In the genomic region with DNA sequence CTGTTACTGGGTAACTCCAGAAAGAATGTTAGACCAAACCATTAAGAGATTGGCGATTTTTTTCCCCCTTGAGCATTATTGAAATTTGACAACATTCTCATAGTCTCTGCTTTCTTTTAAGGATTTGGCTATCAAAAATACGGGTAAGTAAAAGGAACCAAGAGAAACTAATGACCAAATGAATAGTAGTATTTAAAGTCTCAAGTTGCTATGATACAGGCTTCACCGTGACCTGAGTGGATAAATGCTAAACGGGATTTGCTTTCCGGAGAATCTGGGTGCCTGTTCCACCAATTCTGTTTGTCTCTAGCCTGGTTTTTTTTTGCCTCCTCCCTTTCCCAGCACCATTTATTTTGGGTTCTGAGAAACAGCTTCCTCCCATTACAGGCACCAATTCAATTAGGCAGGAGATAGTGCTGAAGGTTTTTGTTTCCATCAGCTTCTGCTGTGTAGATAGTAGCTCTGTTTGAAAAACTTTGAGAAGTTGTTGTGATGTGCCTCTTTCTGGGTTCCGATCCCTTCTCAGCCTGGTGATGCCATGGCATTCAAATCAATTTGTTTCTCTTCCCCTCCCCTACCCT, we compare ENCODE assay signal across 27 cellular contexts.
A peak's percentile ranks its signal among the peaks of the same experiment; 100 is the strongest.
DNase-seq lines count a peak whose midpoint lies in the region; ATAC-seq, FAIRE-seq and TF ChIP-seq lines count a peak whose summit lies in the region.
"Had no signal": no experiment of that assay in that cellular context is flagged by ENCODE, and none has a peak within 500 bp of the region (broad histone marks: within the 10 kb centered on the region; RNA-seq: fewer than 3 reads in every experiment).

No MANE protein-coding gene starts in this region.

- H3K27me3 Mint-ChIP-seq in brain, result no peaks in the 10 kb centered on the region
- peaks cover 1% of the 10 kb centered on the region for H3K27me3 Mint-ChIP-seq in activated T-helper 1 cell treated with anti-CD3 and anti-CD28 coated beads, Interleukin-12 subunit alpha, Interleukin-12 subunit beta, Interleukin-2, Interleukin-4 antibody, amounts not matched to agents 30 ng/mL and 10 ng/mL and 1 ng/mL, durations not matched to agents 14 hours and 24 hours and 36 hours (ENCODE audit: insufficient read depth)

- H3K4me1 ChIP-seq in gastrocnemius medialis, result peaks cover 41 to 54% of the 10 kb centered on the region in 2 donors

- DNase-seq in Ammon's horn (ENCODE audit: low spot score) (peak; percentile 60), gastrocnemius medialis (no peak), RCC 7860 (ENCODE audit: low spot score) (no peak), HTR-8/SVneo (ENCODE audit: insufficient read length, low spot score) (no peak)
- no peak for DNase-seq in stimulated activated effector memory CD8-positive, alpha-beta T cell treated with anti-CD3 and anti-CD28 coated beads, Interleukin-12 subunit alpha, Interleukin-12 subunit beta, amount 100 ng/mL, for 72 hours (ENCODE audit: low spot score in 2 of 2)
- DNase-seq in activated T-helper 1 cell treated with anti-CD3 and anti-CD28 coated beads, Interleukin-12 subunit alpha, Interleukin-12 subunit beta, Interleukin-2, Interleukin-4 antibody, amounts not matched to agents 30 ng/mL and 10 ng/mL and 1 ng/mL, durations not matched to agents 14 hours and 24 hours and 36 hours (ENCODE audit: low spot score), result no peak
- DNase-seq: activated B cell treated with CpG ODN at 0.5 μM for 24 hours; activated CD8-positive, alpha-beta memory T cell treated with anti-CD3 and anti-CD28 coated beads for 24 hours; DMS 273 treated with DMSO at 0.1 percent for 48 hours; effector CD4-positive, alpha-beta T cell; GF-D8; KG1; mucosa of descending colon; NCI-H1048; NCI-H2081; occipital lobe; SHP77; small intestine; stimulated activated CD4-positive, alpha-beta T cell treated with anti-CD3 and anti-CD28 coated beads, Interleukin-4, amount 100 ng/mL, for 1 hour; T-helper 2 cell had no signal

- H3K36me3 ChIP-seq in gastrocnemius medialis, result no peaks in the 10 kb centered on the region

- H3K36me3 Mint-ChIP-seq in brain, result no peaks in the 10 kb centered on the region
- H3K36me3 Mint-ChIP-seq in stimulated activated effector memory CD8-positive, alpha-beta T cell treated with anti-CD3 and anti-CD28 coated beads, Interleukin-12 subunit alpha, Interleukin-12 subunit beta, amount 100 ng/mL, for 72 hours, result no peaks in the 10 kb centered on the region
- H3K36me3 Mint-ChIP-seq in activated T-helper 1 cell treated with anti-CD3 and anti-CD28 coated beads, Interleukin-12 subunit alpha, Interleukin-12 subunit beta, Interleukin-2, Interleukin-4 antibody, amounts not matched to agents 30 ng/mL and 10 ng/mL and 1 ng/mL, durations not matched to agents 14 hours and 24 hours and 36 hours (ENCODE audit: low read depth), result no peaks in the 10 kb centered on the region

- in situ Hi-C loops in gastrocnemius medialis (cut with MboI; ENCODE audit: low sequenced_read_pairs in 4 of 4), result no loop called here

- peak overlapping the region in 1 of 4 donors; percentile 2 for H3K4me3 ChIP-seq in gastrocnemius medialis
- H3K4me3 ChIP-seq: A549, GM12878, mucosa of descending colon had no signal

- peaks cover 85% of the 10 kb centered on the region for H3K4me1 Mint-ChIP-seq in brain
- peaks cover 4% of the 10 kb centered on the region for H3K4me1 Mint-ChIP-seq in stimulated activated effector memory CD8-positive, alpha-beta T cell treated with anti-CD3 and anti-CD28 coated beads, Interleukin-12 subunit alpha, Interleukin-12 subunit beta, amount 100 ng/mL, for 72 hours
- H3K4me1 Mint-ChIP-seq in activated T-helper 1 cell treated with anti-CD3 and anti-CD28 coated beads, Interleukin-12 subunit alpha, Interleukin-12 subunit beta, Interleukin-2, Interleukin-4 antibody, amounts not matched to agents 30 ng/mL and 10 ng/mL and 1 ng/mL, durations not matched to agents 14 hours and 24 hours and 36 hours (ENCODE audit: low read depth), result no peaks in the 10 kb centered on the region
- H3K4me1 Mint-ChIP-seq: activated B cell treated with CpG ODN at 0.5 μM for 24 hours had no signal

- ATAC-seq in gastrocnemius medialis, result no peak
- no peak for ATAC-seq in stimulated activated effector memory CD8-positive, alpha-beta T cell treated with anti-CD3 and anti-CD28 coated beads, Interleukin-12 subunit alpha, Interleukin-12 subunit beta, amount 100 ng/mL, for 72 hours
- ATAC-seq: GM12878, mucosa of descending colon had no signal

- TF ChIP-seq CTCF in brain (conservative IDR thresholded peaks at IDR 0.05), result no peak
- TF ChIP-seq CTCF in gastrocnemius medialis (IDR thresholded peaks at IDR 0.05 in 4 of 5, conservative IDR thresholded peaks at IDR 0.05 in 1 of 5), result no peak

- H3K4me3 Mint-ChIP-seq in brain, result peak overlapping the region; percentile 32 to 69 (median 62)
- no peak overlapping the region for H3K4me3 Mint-ChIP-seq in stimulated activated effector memory CD8-positive, alpha-beta T cell treated with anti-CD3 and anti-CD28 coated beads, Interleukin-12 subunit alpha, Interleukin-12 subunit beta, amount 100 ng/mL, for 72 hours
- no peak overlapping the region for H3K4me3 Mint-ChIP-seq in activated T-helper 1 cell treated with anti-CD3 and anti-CD28 coated beads, Interleukin-12 subunit alpha, Interleukin-12 subunit beta, Interleukin-2, Interleukin-4 antibody, amounts not matched to agents 30 ng/mL and 10 ng/mL and 1 ng/mL, durations not matched to agents 14 hours and 24 hours and 36 hours
- H3K4me3 Mint-ChIP-seq: activated B cell treated with CpG ODN at 0.5 μM for 24 hours; activated naive CD8-positive, alpha-beta T cell had no signal

- H3K27me3 ChIP-seq in layer of hippocampus (ENCODE audit: control insufficient read depth, insufficient read depth, low read length) (no peaks in the 10 kb centered on the region), gastrocnemius medialis (no peaks in the 10 kb centered on the region)

- peak overlapping the region; percentile 65 to 91 (median 84) for H3K27ac Mint-ChIP-seq in brain
- H3K27ac Mint-ChIP-seq in stimulated activated effector memory CD8-positive, alpha-beta T cell treated with anti-CD3 and anti-CD28 coated beads, Interleukin-12 subunit alpha, Interleukin-12 subunit beta, amount 100 ng/mL, for 72 hours, result no peak overlapping the region
- no peak overlapping the region for H3K27ac Mint-ChIP-seq in activated T-helper 1 cell treated with anti-CD3 and anti-CD28 coated beads, Interleukin-12 subunit alpha, Interleukin-12 subunit beta, Interleukin-2, Interleukin-4 antibody, amounts not matched to agents 30 ng/mL and 10 ng/mL and 1 ng/mL, durations not matched to agents 14 hours and 24 hours and 36 hours
- H3K27ac Mint-ChIP-seq: activated B cell treated with CpG ODN at 0.5 μM for 24 hours; activated naive CD8-positive, alpha-beta T cell had no signal

- peaks cover 0 to 2% (median 0%) of the 10 kb centered on the region in 5 experiments for H3K9me3 Mint-ChIP-seq in brain
- no peaks in the 10 kb centered on the region for H3K9me3 Mint-ChIP-seq in stimulated activated effector memory CD8-positive, alpha-beta T cell treated with anti-CD3 and anti-CD28 coated beads, Interleukin-12 subunit alpha, Interleukin-12 subunit beta, amount 100 ng/mL, for 72 hours
- no peaks in the 10 kb centered on the region for H3K9me3 Mint-ChIP-seq in activated T-helper 1 cell treated with anti-CD3 and anti-CD28 coated beads, Interleukin-12 subunit alpha, Interleukin-12 subunit beta, Interleukin-2, Interleukin-4 antibody, amounts not matched to agents 30 ng/mL and 10 ng/mL and 1 ng/mL, durations not matched to agents 14 hours and 24 hours and 36 hours
- H3K9me3 Mint-ChIP-seq: activated B cell treated with CpG ODN at 0.5 μM for 24 hours had no signal

- intact Hi-C loops in gastrocnemius medialis (cut with DNase I; ENCODE audit: low total_unique reads), result loop anchor here (2.0 kb wide), 1 partner anchor 36 kb away; no protein-coding TSS in a partner anchor
- intact Hi-C loops in activated T-helper 1 cell treated with anti-CD3 and anti-CD28 coated beads, Interleukin-12 subunit alpha, Interleukin-12 subunit beta, Interleukin-2, Interleukin-4 antibody, amounts not matched to agents 30 ng/mL and 10 ng/mL and 1 ng/mL, durations not matched to agents 14 hours and 24 hours and 36 hours (cut with micrococcal nuclease), result no loop called here

- TF ChIP-seq POLR2A in gastrocnemius medialis (IDR thresholded peaks at IDR 0.05), result no peak

- H3K9me3 ChIP-seq in gastrocnemius medialis, result no peaks in the 10 kb centered on the region
- H3K9me3 ChIP-seq: A549, mucosa of descending colon had no signal

- peak overlapping the region; percentile 35 for H3K27ac ChIP-seq in layer of hippocampus (ENCODE audit: low read depth, low read length)
- H3K27ac ChIP-seq in gastrocnemius medialis, result peak overlapping the region; percentile 29 to 70 (median 48)
- H3K27ac ChIP-seq: A549, C4-2B had no signal

- FAIRE-seq in RCC 7860 (lab: Jason Lieb, UNC), result no peak
- no peak for FAIRE-seq in HTR-8/SVneo (lab: Jason Lieb, UNC)
- FAIRE-seq: A549, bronchial epithelial cell, GM12878, small intestine had no signal

Comparison
In these comparisons a context has a peak if more than half of its experiments do, and no peak if none do; other contexts are left out.
1. H3K27ac Mint-ChIP-seq: peak in brain (5 of 5); none in stimulated activated effector memory CD8-positive, alpha-beta T cell treated with anti-CD3 and anti-CD28 coated beads, Interleukin-12 subunit alpha, Interleukin-12 subunit beta, amount 100 ng/mL, for 72 hours (single experiment) and activated T-helper 1 cell treated with anti-CD3 and anti-CD28 coated beads, Interleukin-12 subunit alpha, Interleukin-12 subunit beta, Interleukin-2, Interleukin-4 antibody, amounts not matched to agents 30 ng/mL and 10 ng/mL and 1 ng/mL, durations not matched to agents 14 hours and 24 hours and 36 hours (single experiment).
2. H3K4me3 Mint-ChIP-seq: peak in brain (5 of 5); none in stimulated activated effector memory CD8-positive, alpha-beta T cell treated with anti-CD3 and anti-CD28 coated beads, Interleukin-12 subunit alpha, Interleukin-12 subunit beta, amount 100 ng/mL, for 72 hours (single experiment) and activated T-helper 1 cell treated with anti-CD3 and anti-CD28 coated beads, Interleukin-12 subunit alpha, Interleukin-12 subunit beta, Interleukin-2, Interleukin-4 antibody, amounts not matched to agents 30 ng/mL and 10 ng/mL and 1 ng/mL, durations not matched to agents 14 hours and 24 hours and 36 hours (single experiment).